Comparison of ENCODE assay signal across 19 cellular contexts in genomic region chr19:6853868-6854267, GRCh38. TPM values are rescaled to one million over a fixed set of nuclear protein-coding genes. Genes with fewer than 3 reads are reported as not detected.
DNase-seq lines count a peak whose midpoint lies in the region; ATAC-seq, FAIRE-seq and TF ChIP-seq lines count a peak whose summit lies in the region.
"Had no signal": no experiment of that assay in that cellular context is flagged by ENCODE, and none has a peak within 500 bp of the region (broad histone marks: within the 10 kb centered on the region; RNA-seq: fewer than 3 reads in every experiment).

No MANE protein-coding gene starts in this region.

- POLR2A ChIA-PET in activated CD8-positive, alpha-beta T cell treated with anti-CD3 and anti-CD28 coated beads for 36 hours (lab: Charles Lee), result no interaction called here
- POLR2A ChIA-PET in activated CD8-positive, alpha-beta T cell treated with anti-CD3 and anti-CD28 coated beads, Interleukin-2, amount 10 ng/mL, durations not matched to agents 7 days and 5 days (lab: Charles Lee), result interaction anchor here (1.1 kb wide), 1 partner anchor 72 kb away, joined by 3 read pairs; no protein-coding TSS in a partner anchor
- POLR2A ChIA-PET in CD4-positive, alpha-beta T cell (lab: Charles Lee), result no interaction called here
- POLR2A ChIA-PET in K562 (lab: Yijun Ruan, JAX), result no interaction called here
- POLR2A ChIA-PET in naive thymus-derived CD8-positive, alpha-beta T cell (lab: Charles Lee), result interaction anchor here (0.7 kb wide), 1 partner anchor 1626 kb away, joined by 4 read pairs; no protein-coding TSS in a partner anchor

- H3K27ac Mint-ChIP-seq in activated CD8-positive, alpha-beta T cell treated with anti-CD3 and anti-CD28 coated beads for 36 hours, result peak overlapping the region; percentile 16
- no peak overlapping the region for H3K27ac Mint-ChIP-seq in activated CD8-positive, alpha-beta T cell treated with anti-CD3 and anti-CD28 coated beads, Interleukin-2, amount 10 ng/mL, durations not matched to agents 7 days and 5 days
- H3K27ac Mint-ChIP-seq in CD4-positive, alpha-beta T cell, result peak overlapping the region; percentile 77
- peak overlapping the region in 7 of 10 donors; percentile 3 to 80 (median 58) for H3K27ac Mint-ChIP-seq in naive thymus-derived CD8-positive, alpha-beta T cell

- in situ Hi-C loops in K562 (cut with MboI) (no loop called here), GM23248 (cut with MboI) (no loop called here)

- H3K18ac ChIP-seq in trophoblast cell (ENCODE audit: low read length), result no peak overlapping the region

- H3K4me2 ChIP-seq in K562 (ENCODE audit: insufficient read depth, low read length) (no peak overlapping the region), GM23248 (ENCODE audit: unreplicated experiment) (no peak overlapping the region), trophoblast cell (ENCODE audit: low read length) (no peak overlapping the region)

- H2AK5ac ChIP-seq in trophoblast cell (ENCODE audit: low read length), result no peak overlapping the region

- H4K91ac ChIP-seq in trophoblast cell (ENCODE audit: low read depth, low read length), result no peak overlapping the region

- H3K9ac ChIP-seq in K562 (ENCODE audit: insufficient read depth in 1 of 2, low read depth in 2 of 2, low read length in 2 of 2), result no peak overlapping the region
- H3K9ac ChIP-seq in GM23248, result no peak overlapping the region
- H3K9ac ChIP-seq in trophoblast cell (ENCODE audit: low read length), result no peak overlapping the region

- no peak overlapping the region for H3K14ac ChIP-seq in trophoblast cell (ENCODE audit: low read length)

- no peak for DNase-seq in activated CD8-positive, alpha-beta T cell treated with anti-CD3 and anti-CD28 coated beads for 36 hours
- no peak for DNase-seq in activated CD8-positive, alpha-beta T cell treated with anti-CD3 and anti-CD28 coated beads, Interleukin-2, amount 10 ng/mL, durations not matched to agents 7 days and 5 days
- no peak for DNase-seq in CD4-positive, alpha-beta T cell
- no peak for DNase-seq in K562 (ENCODE audit: extremely low read depth in 1 of 4, low spot score in 3 of 4)
- no peak for DNase-seq in naive thymus-derived CD8-positive, alpha-beta T cell
- DNase-seq in GM23248, result no peak
- no peak for DNase-seq in GDM1 (lab: John Stamatoyannopoulos, UW)
- no peak for DNase-seq in trophoblast cell
- DNase-seq: BE2C; GOT3; NCI-H1105 treated with DMSO at 0.1 percent for 48 hours; NCI-H1694 treated with DMSO at 0.1 percent for 48 hours; NCI-H510A; NCI-H748 treated with DMSO at 0.1 percent for 48 hours; NK-92 treated with Interleukin-12 subunit alpha and Interleukin-12 subunit beta, amount 100 ng/mL, for 24 hours; Peyer's patch had no signal

- H3K9me1 ChIP-seq in K562 (ENCODE audit: control insufficient read depth, insufficient read depth, low read length), result no peaks in the 10 kb centered on the region

- no peak overlapping the region for H2BK120ac ChIP-seq in trophoblast cell (ENCODE audit: insufficient read depth, low read length, poor library complexity)

- CTCF ChIA-PET in activated CD8-positive, alpha-beta T cell treated with anti-CD3 and anti-CD28 coated beads for 36 hours (lab: Charles Lee), result no interaction called here
- CTCF ChIA-PET in activated CD8-positive, alpha-beta T cell treated with anti-CD3 and anti-CD28 coated beads, Interleukin-2, amount 10 ng/mL, durations not matched to agents 7 days and 5 days (lab: Charles Lee), result no interaction called here
- CTCF ChIA-PET in CD4-positive, alpha-beta T cell (lab: Charles Lee), result no interaction called here
- CTCF ChIA-PET in K562 (lab: Yijun Ruan, JAX; ENCODE audit: low intra/inter-chr PET ratio), result no interaction called here

- FAIRE-seq in K562 (lab: Jason Lieb, UNC), result no peak
- FAIRE-seq: D721Med, GM12892, GM18507 had no signal

- H3K79me2 ChIP-seq in K562 (ENCODE audit: control insufficient read depth, insufficient read depth, low read length), result no peaks in the 10 kb centered on the region
- no peaks in the 10 kb centered on the region for H3K79me2 ChIP-seq in GM23248 (ENCODE audit: insufficient read depth)
- no peaks in the 10 kb centered on the region for H3K79me2 ChIP-seq in trophoblast cell (ENCODE audit: control insufficient read depth, insufficient read depth, low read length, poor library complexity)

- no peaks in the 10 kb centered on the region for H3K9me3 ChIP-seq in CD4-positive, alpha-beta T cell (ENCODE audit: control insufficient read depth, low read length)
- no peaks in the 10 kb centered on the region for H3K9me3 ChIP-seq in K562 (replicated peaks; ENCODE audit: control insufficient read depth, insufficient read depth, low read depth, low read length)
- H3K9me3 ChIP-seq in GM23248 (ENCODE audit: low read depth), result no peaks in the 10 kb centered on the region
- peaks cover 3% of the 10 kb centered on the region for H3K9me3 ChIP-seq in trophoblast cell (ENCODE audit: insufficient read depth, low read depth, low read length)
- H3K9me3 ChIP-seq: BE2C, Peyer's patch had no signal

- intact Hi-C loops in activated CD8-positive, alpha-beta T cell treated with anti-CD3 and anti-CD28 coated beads for 36 hours (cut with micrococcal nuclease), result no loop called here
- intact Hi-C loops in CD4-positive, alpha-beta T cell (cut with DNase I, micrococcal nuclease), result no loop called here
- intact Hi-C loops in K562 (cut with micrococcal nuclease), result no loop called here

- no peaks in the 10 kb centered on the region for H3K4me1 Mint-ChIP-seq in activated CD8-positive, alpha-beta T cell treated with anti-CD3 and anti-CD28 coated beads for 36 hours (ENCODE audit: low read depth)
- H3K4me1 Mint-ChIP-seq in activated CD8-positive, alpha-beta T cell treated with anti-CD3 and anti-CD28 coated beads, Interleukin-2, amount 10 ng/mL, durations not matched to agents 7 days and 5 days (ENCODE audit: low read depth), result no peaks in the 10 kb centered on the region
- H3K4me1 Mint-ChIP-seq in CD4-positive, alpha-beta T cell (ENCODE audit: low read depth), result no peaks in the 10 kb centered on the region
- H3K4me1 Mint-ChIP-seq in naive thymus-derived CD8-positive, alpha-beta T cell, result peaks cover 0 to 3% (median 0%) of the 10 kb centered on the region in 4 donors

- H2BK12ac ChIP-seq in trophoblast cell (ENCODE audit: low read length), result no peak overlapping the region

- H3K4me3 Mint-ChIP-seq in activated CD8-positive, alpha-beta T cell treated with anti-CD3 and anti-CD28 coated beads for 36 hours, result no peak overlapping the region
- H3K4me3 Mint-ChIP-seq in activated CD8-positive, alpha-beta T cell treated with anti-CD3 and anti-CD28 coated beads, Interleukin-2, amount 10 ng/mL, durations not matched to agents 7 days and 5 days, result no peak overlapping the region
- no peak overlapping the region for H3K4me3 Mint-ChIP-seq in CD4-positive, alpha-beta T cell
- H3K4me3 Mint-ChIP-seq in naive thymus-derived CD8-positive, alpha-beta T cell, result no peak overlapping the region

- H3K4me3 ChIP-seq in K562, result no peak overlapping the region
- no peak overlapping the region for H3K4me3 ChIP-seq in GM23248
- H3K4me3 ChIP-seq in trophoblast cell (ENCODE audit: low read depth, low read length), result no peak overlapping the region
- H3K4me3 ChIP-seq: Peyer's patch had no signal

- no peaks in the 10 kb centered on the region for H3K36me3 ChIP-seq in K562 (ENCODE audit: control insufficient read depth, insufficient read depth, low read length)
- H3K36me3 ChIP-seq in GM23248 (ENCODE audit: low read depth), result no peaks in the 10 kb centered on the region
- no peaks in the 10 kb centered on the region for H3K36me3 ChIP-seq in trophoblast cell (ENCODE audit: control insufficient read depth in 1 of 2, insufficient read depth in 2 of 2, low read length in 2 of 2)
- H3K36me3 ChIP-seq: BE2C had no signal

- no peaks in the 10 kb centered on the region for H3K27me3 ChIP-seq in CD4-positive, alpha-beta T cell (ENCODE audit: control insufficient read depth, insufficient read depth, low read length)
- H3K27me3 ChIP-seq in K562 (ENCODE audit: control insufficient read depth in 2 of 2, insufficient read depth in 2 of 2, low read length in 2 of 2) (no peaks in the 10 kb centered on the region), GM23248 (replicated peaks; ENCODE audit: insufficient read depth) (no peaks in the 10 kb centered on the region), trophoblast cell (ENCODE audit: insufficient read depth, low read length) (no peaks in the 10 kb centered on the region)
- H3K27me3 ChIP-seq: BE2C, Peyer's patch had no signal

- no TSS peak for BruUV-seq in K562 (replicated peaks; lab: Mats Ljungman, UMichigan)

- H3K36me3 Mint-ChIP-seq in activated CD8-positive, alpha-beta T cell treated with anti-CD3 and anti-CD28 coated beads for 36 hours (ENCODE audit: low read depth), result peaks cover 42% of the 10 kb centered on the region
- peaks cover 58% of the 10 kb centered on the region for H3K36me3 Mint-ChIP-seq in activated CD8-positive, alpha-beta T cell treated with anti-CD3 and anti-CD28 coated beads, Interleukin-2, amount 10 ng/mL, durations not matched to agents 7 days and 5 days (ENCODE audit: low read depth)
- H3K36me3 Mint-ChIP-seq in CD4-positive, alpha-beta T cell (ENCODE audit: low read depth), result peaks cover 79% of the 10 kb centered on the region
- peaks cover 14 to 78% (median 19%) of the 10 kb centered on the region in 3 donors for H3K36me3 Mint-ChIP-seq in naive thymus-derived CD8-positive, alpha-beta T cell

- no peak overlapping the region for H3K23ac ChIP-seq in trophoblast cell (ENCODE audit: low read length)

- H3K27me3 Mint-ChIP-seq in activated CD8-positive, alpha-beta T cell treated with anti-CD3 and anti-CD28 coated beads for 36 hours, result no peaks in the 10 kb centered on the region
- H3K27me3 Mint-ChIP-seq in activated CD8-positive, alpha-beta T cell treated with anti-CD3 and anti-CD28 coated beads, Interleukin-2, amount 10 ng/mL, durations not matched to agents 7 days and 5 days (ENCODE audit: low read depth), result no peaks in the 10 kb centered on the region
- H3K27me3 Mint-ChIP-seq in CD4-positive, alpha-beta T cell, result no peaks in the 10 kb centered on the region
- no peaks in the 10 kb centered on the region for H3K27me3 Mint-ChIP-seq in naive thymus-derived CD8-positive, alpha-beta T cell

- no peak for TF ChIP-seq POLR2A in K562 (conservative IDR thresholded peaks at IDR 0.05)

- H2AFZ ChIP-seq in K562 (ENCODE audit: low read depth, low read length), result no peak overlapping the region
- no peak overlapping the region for H2AFZ ChIP-seq in GM23248
- H2AFZ ChIP-seq in trophoblast cell (ENCODE audit: insufficient read depth, low read length, poor library complexity), result no peak overlapping the region

- no peak overlapping the region for H4K12ac ChIP-seq in trophoblast cell (ENCODE audit: low read depth, low read length)

- no peak overlapping the region for H3K27ac ChIP-seq in CD4-positive, alpha-beta T cell (ENCODE audit: low read depth, low read length)
- H3K27ac ChIP-seq in K562 (ENCODE audit: extremely low read depth, low read depth, low read length), result no peak overlapping the region
- no peak overlapping the region for H3K27ac ChIP-seq in GM23248
- no peak overlapping the region for H3K27ac ChIP-seq in trophoblast cell (ENCODE audit: low read depth, low read length)
- H3K27ac ChIP-seq: Peyer's patch had no signal

- 53% methylated on average over 11 of the region's 11 CpGs for WGBS in K562 (ENCODE audit: insufficient coverage, low coverage, missing lambda C conversion rate)
- WGBS in GM23248 (ENCODE audit: low coverage in 1 of 2, low lambda C conversion rate in 2 of 2, missing lambda C conversion rate in 2 of 2), 2 experiments, result 68% methylated on average over 10 to 11 of the region's 11 CpGs
- WGBS in trophoblast cell (ENCODE audit: extremely low coverage, insufficient coverage, insufficient read length), result no CpG with 5 or more reads among the region's 11 CpGs

- TF ChIP-seq CTCF in activated CD8-positive, alpha-beta T cell treated with anti-CD3 and anti-CD28 coated beads for 36 hours (IDR thresholded peaks at IDR 0.05), result no peak
- no peak for TF ChIP-seq CTCF in CD4-positive, alpha-beta T cell (IDR thresholded peaks at IDR 0.05)
- no peak for TF ChIP-seq CTCF in K562 (IDR thresholded peaks at IDR 0.05 in 2 of 3, conservative IDR thresholded peaks at IDR 0.05 in 1 of 3; ENCODE audit: insufficient read depth in 2 of 3, low read depth in 1 of 3, low read length in 3 of 3)

- no peaks in the 10 kb centered on the region for H3K9me3 Mint-ChIP-seq in activated CD8-positive, alpha-beta T cell treated with anti-CD3 and anti-CD28 coated beads for 36 hours
- no peaks in the 10 kb centered on the region for H3K9me3 Mint-ChIP-seq in activated CD8-positive, alpha-beta T cell treated with anti-CD3 and anti-CD28 coated beads, Interleukin-2, amount 10 ng/mL, durations not matched to agents 7 days and 5 days (ENCODE audit: insufficient read depth)
- no peaks in the 10 kb centered on the region for H3K9me3 Mint-ChIP-seq in CD4-positive, alpha-beta T cell
- H3K9me3 Mint-ChIP-seq in naive thymus-derived CD8-positive, alpha-beta T cell, result no peaks in the 10 kb centered on the region

- no peak for ATAC-seq in activated CD8-positive, alpha-beta T cell treated with anti-CD3 and anti-CD28 coated beads for 36 hours
- ATAC-seq in activated CD8-positive, alpha-beta T cell treated with anti-CD3 and anti-CD28 coated beads, Interleukin-2, amount 10 ng/mL, durations not matched to agents 7 days and 5 days, result no peak
- no peak for ATAC-seq in CD4-positive, alpha-beta T cell (ENCODE audit: poor library complexity)
- no peak for ATAC-seq in K562
- no peak for ATAC-seq in naive thymus-derived CD8-positive, alpha-beta T cell

- H3K4ac ChIP-seq in trophoblast cell (ENCODE audit: low read depth, low read length), result no peak overlapping the region

- TF ChIP-seq EP300 in K562 (IDR thresholded peaks at IDR 0.05; ENCODE audit: low read length), result no peak

- no peaks in the 10 kb centered on the region for H3K9me2 ChIP-seq in GM23248 (ENCODE audit: insufficient read depth)

- no peaks in the 10 kb centered on the region for H3K79me1 ChIP-seq in trophoblast cell (ENCODE audit: low read length)

- H3K4me1 ChIP-seq in K562 (replicated peaks in 1 of 2; ENCODE audit: control insufficient read depth in 2 of 2, insufficient read depth in 2 of 2, low read length in 2 of 2) (no peaks in the 10 kb centered on the region), GM23248 (ENCODE audit: insufficient read depth) (no peaks in the 10 kb centered on the region), trophoblast cell (ENCODE audit: control insufficient read depth in 1 of 2, insufficient read depth in 2 of 2, low read length in 2 of 2) (no peaks in the 10 kb centered on the region)
- H3K4me1 ChIP-seq: BE2C, Peyer's patch had no signal

- H4K8ac ChIP-seq in trophoblast cell (ENCODE audit: low read depth, low read length), result no peak overlapping the region

- H4K20me1 ChIP-seq in K562 (replicated peaks; ENCODE audit: control insufficient read depth, insufficient read depth, low read length) (no peaks in the 10 kb centered on the region), GM23248 (ENCODE audit: insufficient read depth) (no peaks in the 10 kb centered on the region)

- TF ChIP-seq RAD21 in K562 (CRISPR knock-in tag; conservative IDR thresholded peaks at IDR 0.05 in 1 of 2, IDR thresholded peaks at IDR 0.05 in 1 of 2), result no peak

- no peaks in the 10 kb centered on the region for H3F3A ChIP-seq in GM23248 (ENCODE audit: insufficient read depth)

- no peak overlapping the region for H2BK5ac ChIP-seq in trophoblast cell (ENCODE audit: low read depth, low read length, poor library complexity)

RNA-seq across cellular contexts. Expression of gene ADGRE1, which starts 33.5 kb away (rescaled TPM):
- 1 to 10 TPM; 1.2 to 1.6 TPM for total RNA-seq in activated CD8-positive, alpha-beta T cell treated with anti-CD3 and anti-CD28 coated beads for 36 hours
- total RNA-seq in activated CD8-positive, alpha-beta T cell treated with anti-CD3 and anti-CD28 coated beads, Interleukin-2, amount 10 ng/mL, durations not matched to agents 7 days and 5 days, result under 1 TPM; 0.47 to 0.50 TPM
- total RNA-seq in CD4-positive, alpha-beta T cell, result 1 to 10 TPM; 5.4 to 6.0 TPM
- not detected in 2 replicates for total RNA-seq in K562 (2011; cell fraction: chromatin; rRNA removed; ENCODE audit: low replicate concordance)
- not detected in 2 replicates for total RNA-seq in K562 (2011; cell fraction: nucleolus; rRNA removed)
- not detected in 2 replicates for total RNA-seq in K562 (2011; cell fraction: nucleoplasm; rRNA removed)
- total RNA-seq in K562 (2014; rRNA removed) (0.08 and 0.09 TPM in 2 replicates), K562 (2014; rRNA removed; fragmentation: Illumina TruSeq; extraction: Trizol) (0.22 and 0.45 TPM in 2 replicates), K562 (2015; rRNA removed; fragmentation: Illumina TruSeq; extraction: Trizol) (0.25 and 0.26 TPM in 2 replicates), K562 (2021) (0.07 and 0.49 TPM in 2 replicates)
- polyA plus RNA-seq in K562 (2011; rRNA removed) (0.19 and 0.25 TPM in 2 replicates), K562 (2014; fragmentation: Illumina TruSeq; extraction: Trizol) (0.25 and 0.30 TPM in 2 replicates), K562 (2014; fragmentation: Nextera tagmentation; extraction: Ambion mirVana) (under 1 TPM in 1 of 2 experiments, not detected in 1; 0.28 TPM), K562 (2014; rRNA removed) (0.24 and 0.31 TPM in 2 replicates), GM23248 (2016; fragmentation: Nextera tagmentation; extraction: Ambion mirVana) (not detected in 2 replicates)
- 0.03 TPM in 2 replicates for polyA plus RNA-seq in K562 (2011; cell fraction: cytosol; rRNA removed)
- polyA plus RNA-seq in K562 (2011; cell fraction: nucleus; rRNA removed), result 0.06 TPM in 1 of 2 replicates, not detected in the other
- polyA plus RNA-seq in K562 (2012), result 0.09 and 1.4 TPM in 2 replicates
- 0.28 TPM in 1 of 2 replicates, not detected in the other for polyA minus RNA-seq in K562 (2011; rRNA and poly(A)+ RNA removed)
- polyA minus RNA-seq in K562 (2011; cell fraction: cytosol; rRNA and poly(A)+ RNA removed), result not detected in 2 replicates
- polyA minus RNA-seq in K562 (2011; cell fraction: nucleus; rRNA and poly(A)+ RNA removed), result not detected in 2 replicates
- total RNA-seq in naive thymus-derived CD8-positive, alpha-beta T cell, result 1 to 10 TPM; 2.3 to 2.8 TPM
- 1 to 10 TPM in 1 of 3 donors, under 1 TPM in 2; 0.35 to 2.5 (median 0.55) TPM for polyA plus RNA-seq in naive thymus-derived CD8-positive, alpha-beta T cell
- not detected in 2 replicates for total RNA-seq in GM23248 (2014; rRNA removed; shearing (Covaris generic))
- not detected in 2 replicates for polyA plus RNA-seq in trophoblast cell (2013)

Comparison
In these comparisons a context has a peak if more than half of its experiments do, and no peak if none do; other contexts are left out.
1. POLR2A ChIA-PET loops: an anchor here in activated CD8-positive, alpha-beta T cell treated with anti-CD3 and anti-CD28 coated beads, Interleukin-2, amount 10 ng/mL, durations not matched to agents 7 days and 5 days (1.1 kb wide) and naive thymus-derived CD8-positive, alpha-beta T cell (0.7 kb wide); none called in activated CD8-positive, alpha-beta T cell treated with anti-CD3 and anti-CD28 coated beads for 36 hours, CD4-positive, alpha-beta T cell and K562.